Comparison of ENCODE assay signal across 19 cellular contexts in the genomic region with DNA sequence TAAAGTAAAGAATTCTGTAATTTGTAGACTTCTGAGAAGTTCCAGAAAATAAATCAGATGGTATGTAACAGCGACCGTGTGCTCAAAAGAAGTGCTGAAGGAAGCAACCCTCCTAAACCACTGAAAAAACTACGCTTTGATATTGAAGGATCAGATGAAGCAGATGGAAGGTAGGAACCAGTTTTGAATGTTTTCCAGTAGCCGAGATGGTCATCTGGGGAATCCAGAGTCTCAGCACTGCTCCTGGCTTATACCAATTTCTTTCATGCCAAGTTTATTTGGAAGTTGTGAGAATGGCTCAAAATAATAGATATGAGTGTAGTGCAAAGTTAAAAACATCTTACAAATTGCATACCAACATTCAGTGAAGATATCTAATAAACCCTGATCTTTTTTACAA. TPM values are rescaled to one million over a fixed set of nuclear protein-coding genes. Genes with fewer than 3 reads are reported as not detected.
DNase-seq lines count a peak whose midpoint lies in the region; ATAC-seq, FAIRE-seq and TF ChIP-seq lines count a peak whose summit lies in the region.
"Had no signal": no experiment of that assay in that cellular context is flagged by ENCODE, and none has a peak within 500 bp of the region (broad histone marks: within the 10 kb centered on the region; RNA-seq: fewer than 3 reads in every experiment).

No MANE protein-coding gene starts in this region.

- DNase-seq in Right ventricle myocardium superior (no peak), right atrium auricular region (ENCODE audit: low spot score) (no peak), astrocyte (ENCODE audit: low read depth) (no peak), hepatocyte (ENCODE audit: low spot score) (no peak), superior temporal gyrus (ENCODE audit: extremely low spot score) (peak; percentile 21), NCI-H2227 (lab: John Stamatoyannopoulos, UW; ENCODE audit: unreplicated experiment) (no peak), frontal cortex (ENCODE audit: low spot score in 2 of 2) (no peak)
- DNase-seq: 8988T; BE2C; CD8-positive, alpha-beta T cell; DMS79; GOT3; NCI-H1417 treated with DMSO at 0.1 percent for 48 hours; NCI-H2029 treated with DMSO at 0.1 percent for 48 hours; NCI-H2171 treated with DMSO at 0.1 percent for 48 hours; NCI-H510A; NCI-H82 had no signal

- H3K36me3 ChIP-seq in right atrium auricular region = no peaks in the 10 kb centered on the region
- no peaks in the 10 kb centered on the region for H3K36me3 ChIP-seq in astrocyte (ENCODE audit: insufficient read depth, low read length)
- H3K36me3 ChIP-seq in hepatocyte (replicated peaks; ENCODE audit: insufficient read depth, low read depth) = no peaks in the 10 kb centered on the region

- no peak overlapping the region for H3K4me3 Mint-ChIP-seq in astrocyte (ENCODE audit: unreplicated experiment)
- H3K4me3 Mint-ChIP-seq: CD8-positive, alpha-beta T cell had no signal

- H3K27ac ChIP-seq in right atrium auricular region (peak overlapping the region in 1 of 2 donors; percentile 6), astrocyte (ENCODE audit: low read depth, low read length) (no peak overlapping the region), hepatocyte (peak overlapping the region; percentile 11)

- peaks cover 2% of the 10 kb centered on the region for H3K4me1 Mint-ChIP-seq in astrocyte (ENCODE audit: low read depth, unreplicated experiment)

- H3K4me2 ChIP-seq in astrocyte (ENCODE audit: low read length) = no peak overlapping the region
- no peak overlapping the region for H3K4me2 ChIP-seq in hepatocyte

- H3K9ac ChIP-seq in astrocyte (ENCODE audit: low read length) = no peak overlapping the region

- H3K9me3 ChIP-seq in right atrium auricular region (no peaks in the 10 kb centered on the region), astrocyte (ENCODE audit: insufficient read depth, low read depth, low read length) (no peaks in the 10 kb centered on the region), hepatocyte (ENCODE audit: low read depth) (no peaks in the 10 kb centered on the region)
- H3K9me3 ChIP-seq: BE2C had no signal

- no peaks in the 10 kb centered on the region for H3K9me3 Mint-ChIP-seq in astrocyte (ENCODE audit: unreplicated experiment)
- H3K9me3 Mint-ChIP-seq: CD8-positive, alpha-beta T cell had no signal

- no peak for TF ChIP-seq CTCF in right atrium auricular region (IDR thresholded peaks at IDR 0.05)
- no peak for TF ChIP-seq CTCF in astrocyte (IDR thresholded peaks at IDR 0.05; ENCODE audit: insufficient read depth, low read depth, low read length)
- no peak for TF ChIP-seq CTCF in hepatocyte (IDR thresholded peaks at IDR 0.05; ENCODE audit: poor library complexity)

- no peak overlapping the region for H3K4me3 ChIP-seq in right atrium auricular region
- H3K4me3 ChIP-seq in astrocyte (ENCODE audit: insufficient read depth, low read depth, low read length) = no peak overlapping the region
- no peak overlapping the region for H3K4me3 ChIP-seq in hepatocyte
- H3K4me3 ChIP-seq: K562 had no signal

- no peaks in the 10 kb centered on the region for H4K20me1 ChIP-seq in astrocyte (ENCODE audit: insufficient read depth, low read length)
- no peaks in the 10 kb centered on the region for H4K20me1 ChIP-seq in hepatocyte (ENCODE audit: insufficient read depth, poor library complexity, severe bottlenecking)

- no peaks in the 10 kb centered on the region for H3K9me2 ChIP-seq in hepatocyte (replicated peaks; ENCODE audit: insufficient read depth)

- 71% methylated on average over 4 of the region's 4 CpGs for WGBS in hepatocyte (ENCODE audit: low lambda C conversion rate, missing lambda C conversion rate)

- H3K27me3 Mint-ChIP-seq in astrocyte (ENCODE audit: low read depth, unreplicated experiment) = no peaks in the 10 kb centered on the region

- no peak overlapping the region for H2AFZ ChIP-seq in astrocyte (ENCODE audit: low read depth, low read length)
- H2AFZ ChIP-seq in hepatocyte = no peak overlapping the region

- FAIRE-seq in astrocyte (lab: Jason Lieb, UNC) (peak; percentile 17), frontal cortex (lab: Jason Lieb, UNC) (no peak)
- FAIRE-seq: K562 had no signal

- intact Hi-C loops in Right ventricle myocardium superior (cut with DNase I) = no loop called here

- no peaks in the 10 kb centered on the region for H3K4me1 ChIP-seq in right atrium auricular region
- no peaks in the 10 kb centered on the region for H3K4me1 ChIP-seq in astrocyte (ENCODE audit: insufficient read depth, low read length)
- H3K4me1 ChIP-seq in hepatocyte (ENCODE audit: insufficient read depth) = no peaks in the 10 kb centered on the region
- H3K4me1 ChIP-seq: BE2C had no signal

- peaks cover 4% of the 10 kb centered on the region for H3K36me3 Mint-ChIP-seq in astrocyte (ENCODE audit: low read depth, unreplicated experiment)

- H3K27ac Mint-ChIP-seq in astrocyte (ENCODE audit: unreplicated experiment) = no peak overlapping the region
- H3K27ac Mint-ChIP-seq: CD8-positive, alpha-beta T cell had no signal

- ATAC-seq in Right ventricle myocardium superior (ENCODE audit: poor library complexity) (peak; percentile 27), HG02973 (IDR thresholded peaks at IDR 0.05; ENCODE audit: unreplicated experiment) (no peak)
- ATAC-seq: CD8-positive, alpha-beta T cell; K562 had no signal

- no peaks in the 10 kb centered on the region for H3K79me2 ChIP-seq in astrocyte (ENCODE audit: insufficient read depth, low read length)
- H3K79me2 ChIP-seq in hepatocyte = no peaks in the 10 kb centered on the region

- H3K27me3 ChIP-seq in right atrium auricular region (no peaks in the 10 kb centered on the region), astrocyte (ENCODE audit: insufficient read depth, low read length) (no peaks in the 10 kb centered on the region), hepatocyte (no peaks in the 10 kb centered on the region)
- H3K27me3 ChIP-seq: BE2C had no signal

RNA-seq across cellular contexts. Expression of gene RCBTB2, which starts 56.2 kb away (rescaled TPM):
- total RNA-seq in Right ventricle myocardium superior (16.6 TPM), right atrium auricular region (10 to 100 TPM in 1 of 2 donors, 1 to 10 TPM in 1; 5.2 to 13.4 TPM), astrocyte (4.3 and 4.8 TPM in 2 replicates), hepatocyte (12.2 TPM in 2 replicates), frontal cortex (33.0 TPM)
- polyA plus RNA-seq in hepatocyte = 8.0 and 8.8 TPM in 2 replicates
